8 cellular contexts compared by ENCODE assay signal in genomic region chr2:165877565-165878550, GRCh38.
DNase-seq lines count a peak whose midpoint lies in the region; ATAC-seq, FAIRE-seq and TF ChIP-seq lines count a peak whose summit lies in the region.

No MANE protein-coding gene starts in this region.

- TF ChIP-seq CTCF in foreskin fibroblast (IDR thresholded peaks at IDR 0.05; ENCODE audit: low read depth, low read length) = no peak

- DNase-seq in M059J (ENCODE audit: low read depth) = peak; percentile 25
- peak; percentile 70 to 80 for DNase-seq in foreskin fibroblast
- DNase-seq in NCI-H1694 (lab: John Stamatoyannopoulos, UW) = no peak
- DNase-seq in midbrain (lab: John Stamatoyannopoulos, UW) = no peak
- DNase-seq in DMS53 (lab: John Stamatoyannopoulos, UW) = no peak
- no peak for DNase-seq in H54 (ENCODE audit: insufficient read length, low spot score)

- no peak for FAIRE-seq in H54 (lab: Jason Lieb, UNC)

- TF ChIP-seq POLR2A in GM18505 (IDR thresholded peaks at IDR 0.05; ENCODE audit: borderline replicate concordance, extremely low read depth, insufficient read depth, insufficient read length) (no peak), H54 (IDR thresholded peaks at IDR 0.05; ENCODE audit: low read depth, low read length) (no peak)

- ATAC-seq in GM18505 (IDR thresholded peaks at IDR 0.05; ENCODE audit: unreplicated experiment) = peak; percentile 60
- ATAC-seq in GM21723 (IDR thresholded peaks at IDR 0.05; ENCODE audit: unreplicated experiment) = peak; percentile 74

- no peak overlapping the region for H3K4me3 ChIP-seq in foreskin fibroblast (ENCODE audit: low read depth in 1 of 2, low read length in 2 of 2)

Comparison
In these comparisons a context has a peak if more than half of its experiments do, and no peak if none do; other contexts are left out.
1. DNase-seq: peak in M059J (single experiment) and foreskin fibroblast (2 of 2); none in NCI-H1694 (single experiment), midbrain (single experiment), DMS53 (single experiment) and H54 (single experiment).